7 cellular contexts compared by ENCODE assay signal in genomic region chr17:36721560-36722120, GRCh38.
DNase-seq lines count a peak whose midpoint lies in the region; ATAC-seq and TF ChIP-seq lines count a peak whose summit lies in the region.

No MANE protein-coding gene starts in this region.

- no peak for TF ChIP-seq EP300 in ovary (IDR thresholded peaks at IDR 0.05)

- 37 to 47% (median 41%) methylated on average over 8 of the region's 8 CpGs for WGBS in ovary, 3 donors

- DNase-seq in NCI-H1417 (lab: John Stamatoyannopoulos, UW) (peak in 2 of 3 experiments; percentile 93 to 99), chondrocyte (ENCODE audit: low spot score) (no peak), ovary (no peak), head of caudate nucleus (no peak)

- peak; percentile 24 for ATAC-seq in GM21619 (IDR thresholded peaks at IDR 0.05; ENCODE audit: unreplicated experiment)
- ATAC-seq in GM19452 (IDR thresholded peaks at IDR 0.05; ENCODE audit: unreplicated experiment), result no peak
- ATAC-seq in HG03139 (IDR thresholded peaks at IDR 0.05; ENCODE audit: unreplicated experiment), result no peak

- H3K9me3 Mint-ChIP-seq in chondrocyte (ENCODE audit: low read depth), result no peaks in the 10 kb centered on the region

- no peak overlapping the region for H3K27ac Mint-ChIP-seq in chondrocyte (ENCODE audit: unreplicated experiment)

- no peaks in the 10 kb centered on the region for H3K36me3 Mint-ChIP-seq in chondrocyte (ENCODE audit: low read depth)

- H3K4me1 ChIP-seq in ovary (ENCODE audit: insufficient read depth), result peaks cover 5% of the 10 kb centered on the region

- no peaks in the 10 kb centered on the region for H3K9me3 ChIP-seq in ovary

- peaks cover 6% of the 10 kb centered on the region for H3K4me1 Mint-ChIP-seq in chondrocyte (ENCODE audit: low read depth)

- TF ChIP-seq CTCF in chondrocyte (IDR thresholded peaks at IDR 0.05) (no peak), ovary (IDR thresholded peaks at IDR 0.05) (no peak)

- peak overlapping the region; percentile 40 for H3K4me3 ChIP-seq in ovary

- no peaks in the 10 kb centered on the region for H3K27me3 ChIP-seq in ovary

- intact Hi-C loops in ovary (cut with DNase I), result no loop called here
- intact Hi-C loops in head of caudate nucleus (cut with DNase I), result no loop called here

- TF ChIP-seq POLR2A in ovary (IDR thresholded peaks at IDR 0.05), result no peak

- no peak overlapping the region for H3K27ac ChIP-seq in ovary

- H3K27me3 Mint-ChIP-seq in chondrocyte (ENCODE audit: low read depth), result peaks cover 25% of the 10 kb centered on the region

- peak overlapping the region; percentile 57 for H3K4me3 Mint-ChIP-seq in chondrocyte (ENCODE audit: unreplicated experiment)

- H3K36me3 ChIP-seq in ovary, result no peaks in the 10 kb centered on the region

Comparison
In these comparisons a context has a peak if more than half of its experiments do, and no peak if none do; other contexts are left out.
1. DNase-seq: peak in NCI-H1417 (2 of 3); none in chondrocyte (single experiment), ovary (0 of 5) and head of caudate nucleus (0 of 42).